1 cellular context compared by ENCODE assay signal in genomic region chr7:30754315-30754877, GRCh38.
TF ChIP-seq lines count a peak whose summit lies in the region.

No MANE protein-coding gene starts in this region.

TF ChIP-seq in IMR-90, 13 proteins besides CTCF, POLR2A, EP300 and RAD21:
- TF ChIP-seq ELK1 (IDR thresholded peaks at IDR 0.05; ENCODE audit: borderline replicate concordance, low read depth, low read length) (no peak), NFE2L2 (IDR thresholded peaks at IDR 0.05; ENCODE audit: low read depth, low read length) (no peak), BHLHE40 (IDR thresholded peaks at IDR 0.05; ENCODE audit: low read depth, low read length) (no peak), USF2 (IDR thresholded peaks at IDR 0.05; ENCODE audit: low read depth, low read length) (no peak), SMC3 (IDR thresholded peaks at IDR 0.05; ENCODE audit: low read depth, low read length) (no peak), MAZ (IDR thresholded peaks at IDR 0.05; ENCODE audit: borderline replicate concordance, low read depth, low read length) (no peak), MXI1 (IDR thresholded peaks at IDR 0.05; ENCODE audit: borderline replicate concordance, low read depth, low read length) (no peak), CEBPB (IDR thresholded peaks at IDR 0.05; ENCODE audit: low read depth, low read length) (no peak)
